ENCODE assay signal across 2 cellular contexts in the genomic region with DNA sequence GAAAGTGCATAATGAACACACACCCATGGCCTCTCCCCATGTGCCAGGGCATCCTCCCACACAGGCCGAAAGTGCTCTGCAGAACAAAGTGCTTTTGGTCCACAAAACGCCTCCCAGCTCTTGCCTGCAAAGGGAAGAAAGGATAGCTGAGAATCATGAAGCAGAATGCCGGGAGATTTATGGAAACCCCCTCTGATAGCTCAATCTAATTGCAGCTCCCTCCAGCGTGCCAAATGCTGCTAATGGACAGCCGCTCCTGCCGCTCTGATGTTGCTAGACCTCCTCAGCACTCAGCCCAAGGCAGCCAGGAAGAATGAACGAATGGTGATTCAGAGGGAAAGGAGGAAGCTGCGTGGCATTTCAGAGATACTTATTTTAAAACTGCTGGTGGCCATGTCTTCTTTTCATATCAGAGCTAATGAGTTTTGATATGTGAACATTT.
TF ChIP-seq lines count a peak whose summit lies in the region.

No MANE protein-coding gene starts in this region.

TF ChIP-seq in IMR-90, 13 proteins besides CTCF, POLR2A, EP300 and RAD21 (continued from another document):
- TF ChIP-seq, protein P1, sequence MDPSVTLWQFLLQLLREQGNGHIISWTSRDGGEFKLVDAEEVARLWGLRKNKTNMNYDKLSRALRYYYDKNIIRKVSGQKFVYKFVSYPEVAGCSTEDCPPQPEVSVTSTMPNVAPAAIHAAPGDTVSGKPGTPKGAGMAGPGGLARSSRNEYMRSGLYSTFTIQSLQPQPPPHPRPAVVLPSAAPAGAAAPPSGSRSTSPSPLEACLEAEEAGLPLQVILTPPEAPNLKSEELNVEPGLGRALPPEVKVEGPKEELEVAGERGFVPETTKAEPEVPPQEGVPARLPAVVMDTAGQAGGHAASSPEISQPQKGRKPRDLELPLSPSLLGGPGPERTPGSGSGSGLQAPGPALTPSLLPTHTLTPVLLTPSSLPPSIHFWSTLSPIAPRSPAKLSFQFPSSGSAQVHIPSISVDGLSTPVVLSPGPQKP (IDR thresholded peaks at IDR 0.05; ENCODE audit: borderline replicate concordance, low read depth, low read length): no peak
- TF ChIP-seq MXI1 (IDR thresholded peaks at IDR 0.05; ENCODE audit: borderline replicate concordance, low read depth, low read length) (no peak), CEBPB (IDR thresholded peaks at IDR 0.05; ENCODE audit: low read depth, low read length) (no peak), BHLHE40 (IDR thresholded peaks at IDR 0.05; ENCODE audit: low read depth, low read length) (no peak), RCOR1 (IDR thresholded peaks at IDR 0.05; ENCODE audit: insufficient replicate concordance, low read length) (no peak), MAZ (IDR thresholded peaks at IDR 0.05; ENCODE audit: borderline replicate concordance, low read depth, low read length) (no peak)
TF ChIP-seq in IMR-90: peak in this region for 0.

TF ChIP-seq in GM23338, 12 proteins besides CTCF, POLR2A, EP300 and RAD21 (continued from another document):
- TF ChIP-seq JUNB (IDR thresholded peaks at IDR 0.05; ENCODE audit: unreplicated experiment) (no peak), NANOG (IDR thresholded peaks at IDR 0.05; ENCODE audit: borderline replicate concordance) (no peak), POLR2AphosphoS5 (IDR thresholded peaks at IDR 0.05; ENCODE audit: low read depth) (no peak), EZH2phosphoT487 (IDR thresholded peaks at IDR 0.05; ENCODE audit: unreplicated experiment) (no peak), STAT1 (IDR thresholded peaks at IDR 0.05; ENCODE audit: unreplicated experiment) (no peak), CREB1 (CRISPR knock-in tag; IDR thresholded peaks at IDR 0.05; ENCODE audit: low read depth) (no peak), EZH2 (IDR thresholded peaks at IDR 0.05; ENCODE audit: low read depth, unreplicated experiment) (no peak)
- TF ChIP-seq, protein P2, sequence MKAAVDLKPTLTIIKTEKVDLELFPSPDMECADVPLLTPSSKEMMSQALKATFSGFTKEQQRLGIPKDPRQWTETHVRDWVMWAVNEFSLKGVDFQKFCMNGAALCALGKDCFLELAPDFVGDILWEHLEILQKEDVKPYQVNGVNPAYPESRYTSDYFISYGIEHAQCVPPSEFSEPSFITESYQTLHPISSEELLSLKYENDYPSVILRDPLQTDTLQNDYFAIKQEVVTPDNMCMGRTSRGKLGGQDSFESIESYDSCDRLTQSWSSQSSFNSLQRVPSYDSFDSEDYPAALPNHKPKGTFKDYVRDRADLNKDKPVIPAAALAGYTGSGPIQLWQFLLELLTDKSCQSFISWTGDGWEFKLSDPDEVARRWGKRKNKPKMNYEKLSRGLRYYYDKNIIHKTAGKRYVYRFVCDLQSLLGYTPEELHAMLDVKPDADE (IDR thresholded peaks at IDR 0.05): no peak
- TF ChIP-seq, protein P3, sequence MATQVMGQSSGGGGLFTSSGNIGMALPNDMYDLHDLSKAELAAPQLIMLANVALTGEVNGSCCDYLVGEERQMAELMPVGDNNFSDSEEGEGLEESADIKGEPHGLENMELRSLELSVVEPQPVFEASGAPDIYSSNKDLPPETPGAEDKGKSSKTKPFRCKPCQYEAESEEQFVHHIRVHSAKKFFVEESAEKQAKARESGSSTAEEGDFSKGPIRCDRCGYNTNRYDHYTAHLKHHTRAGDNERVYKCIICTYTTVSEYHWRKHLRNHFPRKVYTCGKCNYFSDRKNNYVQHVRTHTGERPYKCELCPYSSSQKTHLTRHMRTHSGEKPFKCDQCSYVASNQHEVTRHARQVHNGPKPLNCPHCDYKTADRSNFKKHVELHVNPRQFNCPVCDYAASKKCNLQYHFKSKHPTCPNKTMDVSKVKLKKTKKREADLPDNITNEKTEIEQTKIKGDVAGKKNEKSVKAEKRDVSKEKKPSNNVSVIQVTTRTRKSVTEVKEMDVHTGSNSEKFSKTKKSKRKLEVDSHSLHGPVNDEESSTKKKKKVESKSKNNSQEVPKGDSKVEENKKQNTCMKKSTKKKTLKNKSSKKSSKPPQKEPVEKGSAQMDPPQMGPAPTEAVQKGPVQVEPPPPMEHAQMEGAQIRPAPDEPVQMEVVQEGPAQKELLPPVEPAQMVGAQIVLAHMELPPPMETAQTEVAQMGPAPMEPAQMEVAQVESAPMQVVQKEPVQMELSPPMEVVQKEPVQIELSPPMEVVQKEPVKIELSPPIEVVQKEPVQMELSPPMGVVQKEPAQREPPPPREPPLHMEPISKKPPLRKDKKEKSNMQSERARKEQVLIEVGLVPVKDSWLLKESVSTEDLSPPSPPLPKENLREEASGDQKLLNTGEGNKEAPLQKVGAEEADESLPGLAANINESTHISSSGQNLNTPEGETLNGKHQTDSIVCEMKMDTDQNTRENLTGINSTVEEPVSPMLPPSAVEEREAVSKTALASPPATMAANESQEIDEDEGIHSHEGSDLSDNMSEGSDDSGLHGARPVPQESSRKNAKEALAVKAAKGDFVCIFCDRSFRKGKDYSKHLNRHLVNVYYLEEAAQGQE (IDR thresholded peaks at IDR 0.05; ENCODE audit: unreplicated experiment): no peak
- TF ChIP-seq, protein P4, sequence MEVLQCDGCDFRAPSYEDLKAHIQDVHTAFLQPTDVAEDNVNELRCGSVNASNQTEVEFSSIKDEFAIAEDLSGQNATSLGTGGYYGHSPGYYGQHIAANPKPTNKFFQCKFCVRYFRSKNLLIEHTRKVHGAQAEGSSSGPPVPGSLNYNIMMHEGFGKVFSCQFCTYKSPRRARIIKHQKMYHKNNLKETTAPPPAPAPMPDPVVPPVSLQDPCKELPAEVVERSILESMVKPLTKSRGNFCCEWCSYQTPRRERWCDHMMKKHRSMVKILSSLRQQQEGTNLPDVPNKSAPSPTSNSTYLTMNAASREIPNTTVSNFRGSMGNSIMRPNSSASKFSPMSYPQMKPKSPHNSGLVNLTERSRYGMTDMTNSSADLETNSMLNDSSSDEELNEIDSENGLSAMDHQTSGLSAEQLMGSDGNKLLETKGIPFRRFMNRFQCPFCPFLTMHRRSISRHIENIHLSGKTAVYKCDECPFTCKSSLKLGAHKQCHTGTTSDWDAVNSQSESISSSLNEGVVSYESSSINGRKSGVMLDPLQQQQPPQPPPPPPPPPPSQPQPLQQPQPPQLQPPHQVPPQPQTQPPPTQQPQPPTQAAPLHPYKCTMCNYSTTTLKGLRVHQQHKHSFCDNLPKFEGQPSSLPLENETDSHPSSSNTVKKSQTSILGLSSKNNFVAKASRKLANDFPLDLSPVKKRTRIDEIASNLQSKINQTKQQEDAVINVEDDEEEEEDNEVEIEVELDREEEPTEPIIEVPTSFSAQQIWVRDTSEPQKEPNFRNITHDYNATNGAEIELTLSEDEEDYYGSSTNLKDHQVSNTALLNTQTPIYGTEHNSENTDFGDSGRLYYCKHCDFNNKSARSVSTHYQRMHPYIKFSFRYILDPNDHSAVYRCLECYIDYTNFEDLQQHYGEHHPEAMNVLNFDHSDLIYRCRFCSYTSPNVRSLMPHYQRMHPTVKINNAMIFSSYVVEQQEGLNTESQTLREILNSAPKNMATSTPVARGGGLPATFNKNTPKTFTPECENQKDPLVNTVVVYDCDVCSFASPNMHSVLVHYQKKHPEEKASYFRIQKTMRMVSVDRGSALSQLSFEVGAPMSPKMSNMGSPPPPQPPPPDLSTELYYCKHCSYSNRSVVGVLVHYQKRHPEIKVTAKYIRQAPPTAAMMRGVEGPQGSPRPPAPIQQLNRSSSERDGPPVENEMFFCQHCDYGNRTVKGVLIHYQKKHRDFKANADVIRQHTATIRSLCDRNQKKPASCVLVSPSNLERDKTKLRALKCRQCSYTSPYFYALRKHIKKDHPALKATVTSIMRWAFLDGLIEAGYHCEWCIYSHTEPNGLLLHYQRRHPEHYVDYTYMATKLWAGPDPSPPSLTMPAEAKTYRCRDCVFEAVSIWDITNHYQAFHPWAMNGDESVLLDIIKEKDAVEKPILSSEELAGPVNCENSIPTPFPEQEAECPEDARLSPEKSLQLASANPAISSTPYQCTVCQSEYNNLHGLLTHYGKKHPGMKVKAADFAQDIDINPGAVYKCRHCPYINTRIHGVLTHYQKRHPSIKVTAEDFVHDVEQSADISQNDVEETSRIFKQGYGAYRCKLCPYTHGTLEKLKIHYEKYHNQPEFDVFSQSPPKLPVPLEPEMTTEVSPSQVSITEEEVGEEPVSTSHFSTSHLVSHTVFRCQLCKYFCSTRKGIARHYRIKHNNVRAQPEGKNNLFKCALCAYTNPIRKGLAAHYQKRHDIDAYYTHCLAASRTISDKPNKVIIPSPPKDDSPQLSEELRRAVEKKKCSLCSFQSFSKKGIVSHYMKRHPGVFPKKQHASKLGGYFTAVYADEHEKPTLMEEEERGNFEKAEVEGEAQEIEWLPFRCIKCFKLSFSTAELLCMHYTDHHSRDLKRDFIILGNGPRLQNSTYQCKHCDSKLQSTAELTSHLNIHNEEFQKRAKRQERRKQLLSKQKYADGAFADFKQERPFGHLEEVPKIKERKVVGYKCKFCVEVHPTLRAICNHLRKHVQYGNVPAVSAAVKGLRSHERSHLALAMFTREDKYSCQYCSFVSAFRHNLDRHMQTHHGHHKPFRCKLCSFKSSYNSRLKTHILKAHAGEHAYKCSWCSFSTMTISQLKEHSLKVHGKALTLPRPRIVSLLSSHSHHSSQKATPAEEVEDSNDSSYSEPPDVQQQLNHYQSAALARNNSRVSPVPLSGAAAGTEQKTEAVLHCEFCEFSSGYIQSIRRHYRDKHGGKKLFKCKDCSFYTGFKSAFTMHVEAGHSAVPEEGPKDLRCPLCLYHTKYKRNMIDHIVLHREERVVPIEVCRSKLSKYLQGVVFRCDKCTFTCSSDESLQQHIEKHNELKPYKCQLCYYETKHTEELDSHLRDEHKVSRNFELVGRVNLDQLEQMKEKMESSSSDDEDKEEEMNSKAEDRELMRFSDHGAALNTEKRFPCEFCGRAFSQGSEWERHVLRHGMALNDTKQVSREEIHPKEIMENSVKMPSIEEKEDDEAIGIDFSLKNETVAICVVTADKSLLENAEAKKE (CRISPR knock-in tag; IDR thresholded peaks at IDR 0.05): no peak
TF ChIP-seq in GM23338: peak in this region for 0.
